19 cellular contexts compared by ENCODE assay signal in the genomic region with DNA sequence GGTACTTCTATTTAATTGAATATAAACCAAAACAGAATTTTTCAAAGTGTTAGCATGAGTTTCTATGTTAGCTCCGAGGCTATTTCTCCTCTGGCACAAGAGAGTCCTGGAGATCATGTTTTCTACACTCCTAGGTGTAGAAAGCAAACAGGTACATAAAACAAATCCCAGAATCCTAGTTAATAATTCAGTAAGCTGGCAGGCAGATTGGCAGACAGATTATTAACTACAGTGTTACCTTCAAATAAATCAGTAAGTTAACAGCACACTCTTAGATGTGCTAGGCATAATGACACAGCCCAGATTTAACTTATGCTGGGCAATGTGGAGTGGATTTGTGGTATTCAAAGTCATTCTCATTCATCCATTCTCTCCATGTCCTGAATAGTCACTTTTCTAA.
"Had no signal": no experiment of that assay in that cellular context is flagged by ENCODE, and none has a peak within 500 bp of the region (broad histone marks: within the 10 kb centered on the region; RNA-seq: fewer than 3 reads in every experiment).

No MANE protein-coding gene starts in this region.

- ATAC-seq: activated CD8-positive, alpha-beta T cell treated with anti-CD3 and anti-CD28 coated beads, Interleukin-2, amount 10 ng/mL, durations not matched to agents 7 days and 5 days; K562 had no signal

- H3K4me1 Mint-ChIP-seq: activated naive CD8-positive, alpha-beta T cell treated with anti-CD3 and anti-CD28 coated beads, Interleukin-2, amount 10 ng/mL, durations not matched to agents 7 days and 5 days had no signal

- H3K4me3 Mint-ChIP-seq: activated CD8-positive, alpha-beta T cell treated with anti-CD3 and anti-CD28 coated beads, Interleukin-2, amount 10 ng/mL, durations not matched to agents 7 days and 5 days; activated naive CD8-positive, alpha-beta T cell treated with anti-CD3 and anti-CD28 coated beads, Interleukin-2, amount 10 ng/mL, durations not matched to agents 7 days and 5 days; T-helper 1 cell treated with Interleukin-12 subunit alpha and Interleukin-12 subunit beta and Interleukin-4 antibody, amounts not matched to agents 30 μg/mL and 1 μg/mL, for 36 hours had no signal

- H3K9me3 ChIP-seq: adrenal gland had no signal

- H3K36me3 ChIP-seq: adrenal gland had no signal

- H2AFZ ChIP-seq: PC-9 had no signal

- H3K36me3 Mint-ChIP-seq: activated naive CD8-positive, alpha-beta T cell treated with anti-CD3 and anti-CD28 coated beads, Interleukin-2, amount 10 ng/mL, durations not matched to agents 7 days and 5 days had no signal

- H3K27me3 ChIP-seq: adrenal gland had no signal

- H3K27ac ChIP-seq: adrenal gland, PC-9 had no signal

- DNase-seq: activated CD4-positive, alpha-beta T cell treated with anti-CD3 and anti-CD28 coated beads for 48 hours; activated CD4-positive, alpha-beta T cell treated with anti-CD3 and anti-CD28 coated beads, Interleukin-2, amount 50 U/mL, for 4 hours; activated CD4-positive, CD25-positive, alpha-beta regulatory T cell treated with anti-CD3 and anti-CD28 coated beads, Interleukin-2, amount 50 U/mL, for 72 hours; activated CD8-positive, alpha-beta memory T cell treated with anti-CD3 and anti-CD28 coated beads, Interleukin-2, amount 50 U/mL, for 48 hours; activated CD8-positive, alpha-beta T cell treated with anti-CD3 and anti-CD28 coated beads, Interleukin-2, amount 10 ng/mL, durations not matched to agents 7 days and 5 days; activated naive CD4-positive, alpha-beta T cell treated with anti-CD3 and anti-CD28 coated beads, Interleukin-2, amount 50 U/mL, for 16 hours; activated naive CD8-positive, alpha-beta T cell treated with anti-CD3 and anti-CD28 coated beads, Interleukin-2, amount 10 ng/mL, durations not matched to agents 7 days and 5 days; activated T-cell treated with anti-CD3 and anti-CD28 coated beads, Interleukin-2, amount 50 U/mL, for 1 hour; adrenal gland; anterior cingulate cortex; Karpas-422; MM.1S; NCI-H1930; NCI-H2171; NCI-H510A; PC-9; SHP77 treated with DMSO at 0.1 percent for 48 hours had no signal

- H3K4me1 ChIP-seq: adrenal gland had no signal

- H3K27ac Mint-ChIP-seq: activated CD8-positive, alpha-beta T cell treated with anti-CD3 and anti-CD28 coated beads, Interleukin-2, amount 10 ng/mL, durations not matched to agents 7 days and 5 days; activated naive CD8-positive, alpha-beta T cell treated with anti-CD3 and anti-CD28 coated beads, Interleukin-2, amount 10 ng/mL, durations not matched to agents 7 days and 5 days; T-helper 1 cell treated with Interleukin-12 subunit alpha and Interleukin-12 subunit beta and Interleukin-4 antibody, amounts not matched to agents 30 μg/mL and 1 μg/mL, for 36 hours had no signal

- H3K4me3 ChIP-seq: adrenal gland, K562, PC-9 had no signal

- H3K4me2 ChIP-seq: PC-9 had no signal
